In the genomic region with DNA sequence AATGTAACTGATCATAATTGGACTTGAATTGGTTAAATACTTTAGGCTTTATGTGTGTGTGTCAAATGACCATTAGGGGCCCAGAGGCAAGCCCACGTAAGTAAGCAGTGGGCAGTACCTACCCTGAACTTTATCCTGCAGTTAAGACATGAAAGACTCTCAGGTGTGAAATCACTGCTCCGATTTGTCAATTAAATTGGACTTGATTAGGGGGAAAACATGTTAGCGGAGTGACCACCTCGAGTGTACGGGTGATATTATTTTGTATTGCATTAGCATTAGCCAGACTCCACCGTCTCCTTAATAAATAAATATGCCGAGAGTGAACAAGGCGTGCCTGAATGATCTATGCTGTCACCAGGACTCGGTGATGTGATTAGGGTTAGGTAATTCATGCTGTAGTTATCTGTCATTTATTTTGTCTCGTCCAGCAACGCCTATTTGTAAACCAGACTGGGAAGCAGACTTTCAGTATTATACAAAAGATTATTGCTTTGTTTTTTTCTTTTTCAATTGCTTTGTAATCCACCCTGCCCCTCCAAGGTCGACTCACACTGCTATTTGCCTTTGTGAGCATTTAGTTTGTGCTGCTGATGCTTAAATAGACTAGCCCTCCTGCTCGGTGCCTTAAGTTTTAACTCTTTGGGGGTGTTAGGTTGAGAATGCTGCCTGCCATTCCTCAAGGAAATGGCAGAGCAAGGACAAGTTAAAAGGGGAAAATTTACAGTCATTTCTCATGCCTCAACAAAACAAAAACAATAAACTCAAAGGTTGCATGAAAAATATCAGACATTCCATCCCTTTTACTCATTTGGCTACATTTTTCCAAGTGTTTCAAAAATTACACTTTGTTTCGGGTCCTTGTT, we compare ENCODE assay signal across 9 cellular contexts. TPM values are rescaled to one million over a fixed set of nuclear protein-coding genes. Genes with fewer than 3 reads are reported as not detected.
DNase-seq lines count a peak whose midpoint lies in the region; ATAC-seq lines count a peak whose summit lies in the region.
"Had no signal": no experiment of that assay in that cellular context is flagged by ENCODE, and none has a peak within 500 bp of the region (broad histone marks: within the 10 kb centered on the region; RNA-seq: fewer than 3 reads in every experiment).

No MANE protein-coding gene starts in this region.

- ATAC-seq in left ventricle myocardium superior (peak; percentile 34), GM19351 (IDR thresholded peaks at IDR 0.05; ENCODE audit: unreplicated experiment) (no peak)

- H3K4me3 ChIP-seq in stomach smooth muscle (ENCODE audit: low read length in 2 of 2): peak overlapping the region; percentile 64 to 95

- no peaks in the 10 kb centered on the region for H3K36me3 ChIP-seq in stomach smooth muscle (ENCODE audit: control insufficient read depth in 2 of 2, insufficient read depth in 2 of 2, low read length in 2 of 2)

- peak overlapping the region; percentile 64 for H3K4me3 Mint-ChIP-seq in activated CD4-positive, alpha-beta memory T cell treated with anti-CD3 and anti-CD28 coated beads for 36 hours

- CTCF ChIA-PET in activated CD4-positive, alpha-beta memory T cell treated with anti-CD3 and anti-CD28 coated beads for 36 hours (lab: Charles Lee): no interaction called here

- H3K27ac ChIP-seq in stomach smooth muscle (ENCODE audit: low read length): peak overlapping the region; percentile 83

- H3K9ac ChIP-seq in stomach smooth muscle (ENCODE audit: low read length in 2 of 2): peak overlapping the region; percentile 92 to 93

- no peaks in the 10 kb centered on the region for H3K27me3 ChIP-seq in stomach smooth muscle (ENCODE audit: control insufficient read depth in 1 of 2, insufficient read depth in 2 of 2, low read length in 2 of 2)

- peaks cover 24% of the 10 kb centered on the region for H3K4me1 Mint-ChIP-seq in activated CD4-positive, alpha-beta memory T cell treated with anti-CD3 and anti-CD28 coated beads for 36 hours (ENCODE audit: low read depth)

- intact Hi-C loops in activated CD4-positive, alpha-beta memory T cell treated with anti-CD3 and anti-CD28 coated beads for 36 hours (cut with micrococcal nuclease): loop anchor here (1.0 to 5.0 kb wide), 5 partner anchors 99 to 1065 kb away; no protein-coding TSS in a partner anchor
- intact Hi-C loops in left ventricle myocardium superior (cut with micrococcal nuclease): loop anchor here (10.0 kb wide), 2 partner anchors 402 to 482 kb away; no protein-coding TSS in a partner anchor

- POLR2A ChIA-PET in activated CD4-positive, alpha-beta memory T cell treated with anti-CD3 and anti-CD28 coated beads for 36 hours (lab: Charles Lee): no interaction called here

- peaks cover 13% of the 10 kb centered on the region for H3K27me3 Mint-ChIP-seq in activated CD4-positive, alpha-beta memory T cell treated with anti-CD3 and anti-CD28 coated beads for 36 hours

- peak overlapping the region; percentile 40 for H3K27ac Mint-ChIP-seq in activated CD4-positive, alpha-beta memory T cell treated with anti-CD3 and anti-CD28 coated beads for 36 hours
- H3K27ac Mint-ChIP-seq: B cell had no signal

- H3K9me3 Mint-ChIP-seq in activated CD4-positive, alpha-beta memory T cell treated with anti-CD3 and anti-CD28 coated beads for 36 hours: no peaks in the 10 kb centered on the region

- DNase-seq in NCI-H748 (lab: John Stamatoyannopoulos, UW; ENCODE audit: unreplicated experiment) (peak; percentile 9), NCI-H748 treated with DMSO at 0.1 percent for 48 hours (lab: John Stamatoyannopoulos, UW) (no peak), left ventricle myocardium superior (no peak), CD1c-positive myeloid dendritic cell (ENCODE audit: extremely low spot score) (no peak)
- DNase-seq in activated CD4-positive, alpha-beta memory T cell treated with anti-CD3 and anti-CD28 coated beads for 36 hours: no peak
- no peak for DNase-seq in activated CD4-positive, CD25-positive, alpha-beta regulatory T cell treated with anti-CD3 and anti-CD28 coated beads, Interleukin-2, amount 50 U/mL, for 72 hours

- no peaks in the 10 kb centered on the region for H3K36me3 Mint-ChIP-seq in activated CD4-positive, alpha-beta memory T cell treated with anti-CD3 and anti-CD28 coated beads for 36 hours

- no peaks in the 10 kb centered on the region for H3K9me3 ChIP-seq in stomach smooth muscle (ENCODE audit: control insufficient read depth in 2 of 2, low read length in 2 of 2)

- H3K4me1 ChIP-seq in stomach smooth muscle (ENCODE audit: control insufficient read depth, insufficient read depth, low read length): peaks cover 9% of the 10 kb centered on the region

RNA-seq across cellular contexts. Expression of a gene that starts 1.8 kb away (rescaled TPM):
- 1 to 10 TPM; 1.6 TPM for total RNA-seq in activated CD4-positive, alpha-beta memory T cell treated with anti-CD3 and anti-CD28 coated beads for 36 hours
- total RNA-seq in left ventricle myocardium superior: 20.7 TPM
- total RNA-seq: B cell had no signal
